Comparison of ENCODE assay signal across 7 cellular contexts in genomic region chr7:1669954-1670893, GRCh38. TPM values are rescaled to one million over a fixed set of nuclear protein-coding genes. Genes with fewer than 3 reads are reported as not detected.
A peak's percentile ranks its signal among the peaks of the same experiment; 100 is the strongest.
DNase-seq lines count a peak whose midpoint lies in the region; ATAC-seq and TF ChIP-seq lines count a peak whose summit lies in the region.

ELFN1 (plus strand) TSS chr7:1670277; CDS start chr7:1744597, 74,320 bp downstream.

- 3 to 15% methylated on average over 9 to 88 of the region's 110 CpGs for WGBS in GM23248 (ENCODE audit: low coverage in 1 of 2, low lambda C conversion rate in 2 of 2, missing lambda C conversion rate in 2 of 2), 2 experiments
- WGBS in heart left ventricle, 4 donors: 4 to 18% (median 9%) methylated on average over 35 to 110 of the region's 110 CpGs

- in situ Hi-C loops in GM23248 (cut with MboI): no loop called here

- H2AFZ ChIP-seq in GM23248: no peak within 1 kb of the TSS

- CTCF ChIA-PET in activated CD8-positive, alpha-beta T cell treated with anti-CD3 and anti-CD28 coated beads for 36 hours (lab: Charles Lee): no interaction called here

- no peaks in the 10 kb centered on the region for H3K9me3 Mint-ChIP-seq in activated CD8-positive, alpha-beta T cell treated with anti-CD3 and anti-CD28 coated beads for 36 hours

- H3K4me1 ChIP-seq in GM23248 (ENCODE audit: insufficient read depth): no peaks in the 10 kb centered on the region
- H3K4me1 ChIP-seq in heart left ventricle: peaks cover 0 to 56% (median 32%) of the 10 kb centered on the region in 12 donors

- POLR2A ChIA-PET in activated CD8-positive, alpha-beta T cell treated with anti-CD3 and anti-CD28 coated beads for 36 hours (lab: Charles Lee): no interaction called here

- no peak within 1 kb of the TSS for H3K27ac ChIP-seq in GM23248
- peak within 1 kb of the TSS in 7 of 12 donors; percentile 16 to 85 (median 59) for H3K27ac ChIP-seq in heart left ventricle
- H3K27ac ChIP-seq in skin epidermis: peak within 1 kb of the TSS in 8 of 21 experiments; percentile 5 to 47 (median 16)

- H3K36me3 Mint-ChIP-seq in activated CD8-positive, alpha-beta T cell treated with anti-CD3 and anti-CD28 coated beads for 36 hours (ENCODE audit: low read depth): no peaks in the 10 kb centered on the region

- intact Hi-C loops in heart left ventricle (cut with DNase I): loop anchor here in 9 of 10 donors (5.0 to 10.0 kb wide), 5 partner anchors 57 to 675 kb away; partner anchors contain the start of gene PSMG3 (in 2 of the 9)
- intact Hi-C loops in activated CD8-positive, alpha-beta T cell treated with anti-CD3 and anti-CD28 coated beads for 36 hours (cut with micrococcal nuclease): no loop called here

- DNase-seq in GM23248 (peak; percentile 49), SW480 (ENCODE audit: low spot score) (peak; percentile 44), heart left ventricle (peak in 2 of 5 donors; percentile 31 to 56), dedifferentiated amniotic fluid mesenchymal stem cell (ENCODE audit: extremely low spot score) (no peak), NOMO-1 (lab: John Stamatoyannopoulos, UW; ENCODE audit: unreplicated experiment in 2 of 2) (no peak)
- no peak for DNase-seq in activated CD8-positive, alpha-beta T cell treated with anti-CD3 and anti-CD28 coated beads for 36 hours

- H3K36me3 ChIP-seq in GM23248 (ENCODE audit: low read depth) (no peaks in the 10 kb centered on the region), heart left ventricle (no peaks in the 10 kb centered on the region)

- no peak for TF ChIP-seq POLR2A in heart left ventricle (IDR thresholded peaks at IDR 0.05)

- H3K4me3 ChIP-seq in GM23248 (peak within 1 kb of the TSS; percentile 60), heart left ventricle (peak within 1 kb of the TSS; percentile 31 to 67 (median 55)), skin epidermis (peak within 1 kb of the TSS; percentile 15 to 47 (median 36))

- H3K4me2 ChIP-seq in GM23248 (ENCODE audit: unreplicated experiment): peak within 1 kb of the TSS; percentile 57

- no peaks in the 10 kb centered on the region for H3K9me3 ChIP-seq in GM23248 (ENCODE audit: low read depth)
- no peaks in the 10 kb centered on the region for H3K9me3 ChIP-seq in heart left ventricle

- H3K9ac ChIP-seq in GM23248: no peak within 1 kb of the TSS

- peaks cover 5% of the 10 kb centered on the region for H3K4me1 Mint-ChIP-seq in activated CD8-positive, alpha-beta T cell treated with anti-CD3 and anti-CD28 coated beads for 36 hours (ENCODE audit: low read depth)

- H3F3A ChIP-seq in GM23248 (ENCODE audit: insufficient read depth): 0 out of 2 replicates have a peak, but pooled peaks cover 5% of the 10 kb centered on the region

- H3K9me2 ChIP-seq in GM23248 (ENCODE audit: insufficient read depth): no peaks in the 10 kb centered on the region

- no peaks in the 10 kb centered on the region for H4K20me1 ChIP-seq in GM23248 (ENCODE audit: insufficient read depth)

- peaks cover 4% of the 10 kb centered on the region; the same call in 1 of the 2 replicates for H3K27me3 ChIP-seq in GM23248 (replicated peaks; ENCODE audit: insufficient read depth)
- peaks cover 0 to 66% (median 13%) of the 10 kb centered on the region in 9 donors for H3K27me3 ChIP-seq in heart left ventricle

- TF ChIP-seq CTCF in heart left ventricle (IDR thresholded peaks at IDR 0.05): no peak
- TF ChIP-seq CTCF in activated CD8-positive, alpha-beta T cell treated with anti-CD3 and anti-CD28 coated beads for 36 hours (IDR thresholded peaks at IDR 0.05): no peak

- H3K27ac Mint-ChIP-seq in activated CD8-positive, alpha-beta T cell treated with anti-CD3 and anti-CD28 coated beads for 36 hours: no peak within 1 kb of the TSS

- peak in 3 of 4 donors; percentile 22 to 25 (median 25) for ATAC-seq in heart left ventricle
- ATAC-seq in activated CD8-positive, alpha-beta T cell treated with anti-CD3 and anti-CD28 coated beads for 36 hours: no peak

- H3K4me3 Mint-ChIP-seq in activated CD8-positive, alpha-beta T cell treated with anti-CD3 and anti-CD28 coated beads for 36 hours: no peak within 1 kb of the TSS

- H3K27me3 Mint-ChIP-seq in activated CD8-positive, alpha-beta T cell treated with anti-CD3 and anti-CD28 coated beads for 36 hours: peaks cover 31% of the 10 kb centered on the region

- H3K79me2 ChIP-seq in GM23248 (ENCODE audit: insufficient read depth): no peaks in the 10 kb centered on the region

RNA-seq across cellular contexts. Expression of gene ELFN1, which starts in this region (rescaled TPM):
- total RNA-seq in GM23248 (2014; rRNA removed; shearing (Covaris generic)): 5.1 and 6.2 TPM in 2 replicates
- polyA plus RNA-seq in GM23248 (2016; fragmentation: Nextera tagmentation; extraction: Ambion mirVana) (0.13 and 0.19 TPM in 2 replicates), heart left ventricle (1 to 10 TPM; 2.6 to 5.9 TPM)
- 10 to 100 TPM in 1 of 9 donors, 1 to 10 TPM in 8; 3.8 to 18.6 (median 6.8) TPM for total RNA-seq in heart left ventricle
- under 1 TPM; 0.20 to 0.36 TPM for total RNA-seq in activated CD8-positive, alpha-beta T cell treated with anti-CD3 and anti-CD28 coated beads for 36 hours

Comparison
In these comparisons a context has a peak if more than half of its experiments do, and no peak if none do; other contexts are left out.
1. DNase-seq: peak in GM23248 (single experiment) and SW480 (single experiment); none in activated CD8-positive, alpha-beta T cell treated with anti-CD3 and anti-CD28 coated beads for 36 hours (single experiment), dedifferentiated amniotic fluid mesenchymal stem cell (single experiment) and NOMO-1 (0 of 2).
2. Peak in every context shown above with its lines, with median percentiles within 50 percentile points of each other: H3K4me3 ChIP-seq.